16 cellular contexts compared by ENCODE assay signal in the genomic region with DNA sequence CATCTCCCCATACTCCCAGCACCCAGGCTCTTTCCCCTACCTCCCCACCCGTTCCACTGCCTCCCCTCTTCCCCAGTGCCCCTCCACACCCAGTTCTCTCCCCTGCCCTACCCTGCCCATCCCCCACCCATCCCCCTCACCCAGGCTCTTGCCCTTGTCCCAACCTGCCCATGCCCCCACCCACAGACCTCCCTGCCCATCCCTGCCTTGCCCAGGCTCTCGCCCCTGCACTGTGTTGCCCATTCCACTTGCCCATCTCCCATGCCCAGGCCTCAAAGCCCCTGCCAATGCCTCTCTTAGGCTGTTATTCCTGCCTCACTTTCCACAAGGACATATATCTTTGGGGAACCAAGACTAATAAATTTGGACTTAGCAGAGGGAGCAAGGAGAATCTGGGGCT.
"Had no signal": no experiment of that assay in that cellular context is flagged by ENCODE, and none has a peak within 500 bp of the region (broad histone marks: within the 10 kb centered on the region; RNA-seq: fewer than 3 reads in every experiment).

No MANE protein-coding gene starts in this region.

- H3K27ac ChIP-seq: esophagus squamous epithelium, foreskin keratinocyte, parathyroid adenoma, prostate gland, tibial artery, upper lobe of right lung had no signal

- H3K9ac ChIP-seq: parathyroid adenoma had no signal

- H3K4me1 Mint-ChIP-seq: natural killer cell; stimulated activated effector memory CD8-positive, alpha-beta T cell treated with anti-CD3 and anti-CD28 coated beads, Interleukin-12 subunit alpha, Interleukin-12 subunit beta, amount 100 ng/mL, for 72 hours had no signal

- DNase-seq: cerebellar nuclear complex; esophagus squamous epithelium; foreskin keratinocyte; natural killer cell; stimulated activated CD4-positive, alpha-beta T cell treated with anti-CD3 and anti-CD28 coated beads, Interleukin-4, amount 100 ng/mL, for 1 hour; stimulated activated CD8-positive, alpha-beta memory T cell treated with anti-CD3 and anti-CD28 coated beads, Interleukin-4, amount 100 ng/mL, for 48 hours; stimulated activated naive CD8-positive, alpha-beta T cell treated with anti-CD3 and anti-CD28 coated beads, Interleukin-15, Interleukin-2, amounts not matched to agents 100 U/mL and 50 U/mL, for 24 hours; upper lobe of right lung had no signal

- H3K27me3 ChIP-seq: esophagus squamous epithelium, foreskin keratinocyte, tibial artery, upper lobe of right lung had no signal

- H3K9me3 Mint-ChIP-seq: dendritic cell treated with granulocyte-macrophage colony-stimulating factor and Interleukin-4, amounts not matched to agents 40 ng/mL and 50 ng/mL, for 4 days; natural killer cell had no signal

- H3K27ac Mint-ChIP-seq: dendritic cell treated with granulocyte-macrophage colony-stimulating factor and Interleukin-4, amounts not matched to agents 40 ng/mL and 50 ng/mL, for 4 days; natural killer cell; stimulated activated effector memory CD8-positive, alpha-beta T cell treated with anti-CD3 and anti-CD28 coated beads, Interleukin-12 subunit alpha, Interleukin-12 subunit beta, amount 100 ng/mL, for 72 hours had no signal

- H3K4me3 ChIP-seq: esophagus squamous epithelium, mucosa of descending colon, prostate gland, smooth muscle cell, tibial artery, upper lobe of right lung had no signal

- H3K4me1 ChIP-seq: esophagus squamous epithelium, foreskin keratinocyte, parathyroid adenoma, prostate gland, upper lobe of right lung had no signal

- H3K4me2 ChIP-seq: smooth muscle cell had no signal

- H3K27me3 Mint-ChIP-seq: dendritic cell treated with granulocyte-macrophage colony-stimulating factor and Interleukin-4, amounts not matched to agents 40 ng/mL and 50 ng/mL, for 4 days had no signal

- H3K36me3 ChIP-seq: esophagus squamous epithelium, prostate gland, tibial artery, upper lobe of right lung had no signal

- ATAC-seq: foreskin keratinocyte; left colon; mucosa of descending colon; natural killer cell; stimulated activated effector memory CD8-positive, alpha-beta T cell treated with anti-CD3 and anti-CD28 coated beads, Interleukin-12 subunit alpha, Interleukin-12 subunit beta, amount 100 ng/mL, for 72 hours; stimulated activated naive CD8-positive, alpha-beta T cell treated with anti-CD3 and anti-CD28 coated beads, Interleukin-15, Interleukin-2, amounts not matched to agents 100 U/mL and 50 U/mL, for 24 hours; upper lobe of right lung had no signal

- H3K36me3 Mint-ChIP-seq: natural killer cell; stimulated activated effector memory CD8-positive, alpha-beta T cell treated with anti-CD3 and anti-CD28 coated beads, Interleukin-12 subunit alpha, Interleukin-12 subunit beta, amount 100 ng/mL, for 72 hours had no signal

- H3K9me3 ChIP-seq: esophagus squamous epithelium, mucosa of descending colon, prostate gland, tibial artery, upper lobe of right lung had no signal

- H3K4me3 Mint-ChIP-seq: dendritic cell treated with granulocyte-macrophage colony-stimulating factor and Interleukin-4, amounts not matched to agents 40 ng/mL and 50 ng/mL, for 4 days; natural killer cell; stimulated activated effector memory CD8-positive, alpha-beta T cell treated with anti-CD3 and anti-CD28 coated beads, Interleukin-12 subunit alpha, Interleukin-12 subunit beta, amount 100 ng/mL, for 72 hours had no signal
